14 cellular contexts compared by ENCODE assay signal in genomic region chr2:86661333-86661732, GRCh38. TPM values are rescaled to one million over a fixed set of nuclear protein-coding genes. Genes with fewer than 3 reads are reported as not detected.
DNase-seq lines count a peak whose midpoint lies in the region; ATAC-seq and TF ChIP-seq lines count a peak whose summit lies in the region.
"Had no signal": no experiment of that assay in that cellular context is flagged by ENCODE, and none has a peak within 500 bp of the region (broad histone marks: within the 10 kb centered on the region; RNA-seq: fewer than 3 reads in every experiment).

No MANE protein-coding gene starts in this region.

- H3K27me3 ChIP-seq in DND-41 (ENCODE audit: insufficient read depth, low read length, poor library complexity): no peaks in the 10 kb centered on the region

- H3K4me1 ChIP-seq in DND-41 (ENCODE audit: insufficient read depth, low read length) (no peaks in the 10 kb centered on the region), OCI-LY7 (ENCODE audit: insufficient read depth, low read length, poor library complexity, severe bottlenecking) (no peaks in the 10 kb centered on the region)

- no peak overlapping the region for H3K27ac ChIP-seq in DND-41 (ENCODE audit: low read length)
- H3K27ac ChIP-seq in OCI-LY7 (ENCODE audit: low read depth, low read length, poor library complexity, severe bottlenecking): no peak overlapping the region
- H3K27ac ChIP-seq: thoracic aorta had no signal

- no TSS peak for BruUV-seq in OCI-LY7 (replicated peaks; lab: Mats Ljungman, UMichigan)

- DNase-seq in DMS53 (lab: John Stamatoyannopoulos, UW) (peak; percentile 76), DMS53 treated with DMSO at 0.1 percent for 48 hours (lab: John Stamatoyannopoulos, UW; ENCODE audit: unreplicated experiment) (no peak), DND-41 (peak; percentile 57), OCI-LY7 (ENCODE audit: low spot score) (peak; percentile 82), fibroblast of mammary gland (ENCODE audit: low read depth) (peak; percentile 3), NCI-H1694 treated with DMSO at 0.1 percent for 48 hours (lab: John Stamatoyannopoulos, UW) (no peak), NCI-H128 (lab: John Stamatoyannopoulos, UW; ENCODE audit: unreplicated experiment) (no peak), AG20443 (ENCODE audit: low spot score) (no peak)
- DNase-seq: 8988T, DMS79, left ventricle myocardium superior, NCI-H1092 had no signal

- intact Hi-C loops in OCI-LY7 (cut with micrococcal nuclease; ENCODE audit: unreplicated experiment): no loop called here

- H3K79me2 ChIP-seq in DND-41 (ENCODE audit: insufficient read depth, low read length) (no peaks in the 10 kb centered on the region), OCI-LY7 (ENCODE audit: insufficient read depth, low read depth, low read length) (no peaks in the 10 kb centered on the region)

- H3K4me3 ChIP-seq in DND-41 (ENCODE audit: low read depth in 1 of 2, low read length in 2 of 2) (no peak overlapping the region), OCI-LY7 (ENCODE audit: low read depth, low read length, poor library complexity, severe bottlenecking) (no peak overlapping the region), fibroblast of mammary gland (ENCODE audit: control insufficient read depth, low read depth, low read length) (no peak overlapping the region)
- H3K4me3 ChIP-seq: thoracic aorta had no signal

- H4K20me1 ChIP-seq in DND-41 (ENCODE audit: insufficient read depth, low read length): no peaks in the 10 kb centered on the region
- H4K20me1 ChIP-seq in OCI-LY7 (ENCODE audit: insufficient read depth, low read length): no peaks in the 10 kb centered on the region

- H3K9me3 ChIP-seq in DND-41 (ENCODE audit: insufficient read depth, low read length, severe bottlenecking) (peaks cover 23% of the 10 kb centered on the region), OCI-LY7 (ENCODE audit: low read length) (peaks cover 19% of the 10 kb centered on the region)
- H3K9me3 ChIP-seq: thoracic aorta had no signal

- no peak for ATAC-seq in DND-41 (ENCODE audit: insufficient read depth, low read depth)
- ATAC-seq: left ventricle myocardium superior, WTC11 had no signal

- H2AFZ ChIP-seq in DND-41 (ENCODE audit: low read depth, low read length): no peak overlapping the region
- no peak overlapping the region for H2AFZ ChIP-seq in OCI-LY7 (ENCODE audit: low read length)

- TF ChIP-seq CTCF in DND-41 (IDR thresholded peaks at IDR 0.05; ENCODE audit: borderline replicate concordance, extremely low read depth, low read length, poor library complexity, severe bottlenecking) (no peak), OCI-LY7 (conservative IDR thresholded peaks at IDR 0.05; ENCODE audit: low read length) (no peak), fibroblast of mammary gland (conservative IDR thresholded peaks at IDR 0.05; ENCODE audit: control insufficient read depth, insufficient read depth, low read depth, low read length) (no peak)

- CTCF ChIA-PET in OCI-LY7 (lab: Charles Lee; ENCODE audit: unreplicated experiment): no interaction called here

- H3K36me3 ChIP-seq in DND-41 (ENCODE audit: insufficient read depth, low read length) (no peaks in the 10 kb centered on the region), OCI-LY7 (ENCODE audit: insufficient read depth, low read length) (no peaks in the 10 kb centered on the region)
- H3K36me3 ChIP-seq: thoracic aorta had no signal

- H3K9ac ChIP-seq in DND-41 (ENCODE audit: low read depth, low read length): no peak overlapping the region

- no peaks in the 10 kb centered on the region for H3K9me2 ChIP-seq in OCI-LY7 (ENCODE audit: insufficient read depth, low read length)

- H3K4me2 ChIP-seq in DND-41 (ENCODE audit: insufficient read depth, low read length) (no peak overlapping the region), OCI-LY7 (ENCODE audit: low read length) (no peak overlapping the region)

- POLR2A ChIA-PET in OCI-LY7 (lab: Charles Lee): interaction anchor here (1.2 kb wide), 1 partner anchor 811 kb away, joined by 4 read pairs; no protein-coding TSS in a partner anchor

RNA-seq across cellular contexts. Expression of gene RNF103, which starts 37.7 kb away (rescaled TPM):
- total RNA-seq in OCI-LY7 (2014; rRNA removed; shearing (Covaris generic)): 11.8 and 12.9 TPM in 2 replicates
- total RNA-seq in OCI-LY7 (2022): 17.2 and 18.4 TPM in 2 replicates

RNA-seq across cellular contexts. Expression of gene RMND5A, which starts 58.8 kb away (rescaled TPM):
- total RNA-seq in OCI-LY7 (2014; rRNA removed; shearing (Covaris generic)): 55.2 and 60.6 TPM in 2 replicates
- 62.7 and 73.7 TPM in 2 replicates for total RNA-seq in OCI-LY7 (2022)

Comparison
In these comparisons a context has a peak if more than half of its experiments do, and no peak if none do; other contexts are left out.
1. DNase-seq: peak in DMS53 (single experiment), DND-41 (single experiment), OCI-LY7 (single experiment) and fibroblast of mammary gland (single experiment); none in DMS53 treated with DMSO at 0.1 percent for 48 hours (single experiment), NCI-H1694 treated with DMSO at 0.1 percent for 48 hours (single experiment), NCI-H128 (single experiment) and AG20443 (single experiment).